ENCODE assay signal across 1 cellular context in genomic region chr1:209827384-209828261, GRCh38.
TF ChIP-seq lines count a peak whose summit lies in the region.

Gene UTP25, plus strand, starts transcription at chr1:209827972. Its CDS starts 92 bp downstream, at chr1:209828064.

TF ChIP-seq in HepG2, 621 proteins besides CTCF, POLR2A, EP300 and RAD21 (continued from another document and continues in another):
- no peak for TF ChIP-seq BCL3 (CRISPR knock-in tag; IDR thresholded peaks at IDR 0.05)
- TF ChIP-seq HOXD1 (CRISPR knock-in tag; IDR thresholded peaks at IDR 0.05) = 0 out of 2 replicates have a peak, but pooled peaks have one; percentile 35
- no peak for TF ChIP-seq ONECUT2 (CRISPR knock-in tag; IDR thresholded peaks at IDR 0.05)
- TF ChIP-seq PHF21A (CRISPR knock-in tag; IDR thresholded peaks at IDR 0.05) = no peak
- TF ChIP-seq ZBTB7B (CRISPR knock-in tag; IDR thresholded peaks at IDR 0.05) = no peak
- TF ChIP-seq BCL6 (CRISPR knock-in tag; IDR thresholded peaks at IDR 0.05) = no peak; the same call in 1 of the 2 replicates
- TF ChIP-seq RNF2 (conservative IDR thresholded peaks at IDR 0.05; ENCODE audit: low read depth) = peak; percentile 90
- no peak for TF ChIP-seq RELA (CRISPR knock-in tag; IDR thresholded peaks at IDR 0.05)
- no peak for TF ChIP-seq ZBTB21 (CRISPR knock-in tag; IDR thresholded peaks at IDR 0.05)
- TF ChIP-seq ZNF597 (CRISPR knock-in tag; IDR thresholded peaks at IDR 0.05) = no peak
- no peak for TF ChIP-seq ATF5 (CRISPR knock-in tag; IDR thresholded peaks at IDR 0.05; ENCODE audit: low read depth)
- TF ChIP-seq TEAD2 (CRISPR knock-in tag; IDR thresholded peaks at IDR 0.05) = no peak
- TF ChIP-seq ZNF574 (CRISPR knock-in tag; IDR thresholded peaks at IDR 0.05) = peak; percentile 89
- TF ChIP-seq ZNF33A (CRISPR knock-in tag; IDR thresholded peaks at IDR 0.05; ENCODE audit: borderline replicate concordance) = no peak
- TF ChIP-seq ZKSCAN8 (CRISPR knock-in tag; IDR thresholded peaks at IDR 0.05; ENCODE audit: borderline replicate concordance) = no peak
- 0 out of 4 replicates have a peak, but pooled peaks of 1 of the 2 experiments have one; percentile 12 for TF ChIP-seq MAFK (conservative IDR thresholded peaks at IDR 0.05 in 1 of 2, IDR thresholded peaks at IDR 0.05 in 1 of 2; ENCODE audit: low read length in 2 of 2)
- no peak for TF ChIP-seq ZNF576 (CRISPR knock-in tag; IDR thresholded peaks at IDR 0.05)
- 0 out of 2 replicates have a peak, but pooled peaks have one; percentile 40 for TF ChIP-seq BRCA1 (CRISPR knock-in tag; IDR thresholded peaks at IDR 0.05)
- no peak for TF ChIP-seq ETV6 (CRISPR knock-in tag; conservative IDR thresholded peaks at IDR 0.05)
- TF ChIP-seq FOXA1 (IDR thresholded peaks at IDR 0.05) = no peak
- TF ChIP-seq FOXA1 (CRISPR knock-in tag; IDR thresholded peaks at IDR 0.05) = peak; percentile 62
- TF ChIP-seq BRF2 (CRISPR knock-in tag; IDR thresholded peaks at IDR 0.05) = no peak
- TF ChIP-seq KLF11 (CRISPR knock-in tag; IDR thresholded peaks at IDR 0.05) = peak; percentile 73; the same call in 1 of the 2 replicates
- no peak for TF ChIP-seq IKZF1 (IDR thresholded peaks at IDR 0.05)
- TF ChIP-seq ZFP37 (CRISPR knock-in tag; IDR thresholded peaks at IDR 0.05; ENCODE audit: borderline replicate concordance) = 0 out of 2 replicates have a peak, but pooled peaks have one; percentile 29
- TF ChIP-seq FOSL1 (CRISPR knock-in tag; IDR thresholded peaks at IDR 0.05; ENCODE audit: borderline replicate concordance) = no peak
- TF ChIP-seq HOMEZ (CRISPR knock-in tag; IDR thresholded peaks at IDR 0.05; ENCODE audit: low read depth) = peak; percentile 83; the same call in 1 of the 2 replicates
- no peak for TF ChIP-seq THAP7 (CRISPR knock-in tag; IDR thresholded peaks at IDR 0.05)
- TF ChIP-seq XBP1 (CRISPR knock-in tag; IDR thresholded peaks at IDR 0.05) = no peak
- no peak for TF ChIP-seq GPN1 (CRISPR knock-in tag; IDR thresholded peaks at IDR 0.05; ENCODE audit: borderline replicate concordance)
- no peak for TF ChIP-seq TCF12 (IDR thresholded peaks at IDR 0.05)
- TF ChIP-seq TCF12 (CRISPR knock-in tag; IDR thresholded peaks at IDR 0.05) = no peak
- no peak; the same call in 1 of the 2 replicates for TF ChIP-seq ZSCAN25 (CRISPR knock-in tag; IDR thresholded peaks at IDR 0.05)
- no peak for TF ChIP-seq PTBP1 (IDR thresholded peaks at IDR 0.05; ENCODE audit: low read depth, low read length, poor library complexity, severe bottlenecking)
- no peak for TF ChIP-seq ZNF777 (CRISPR knock-in tag; IDR thresholded peaks at IDR 0.05)
- TF ChIP-seq PPARG (CRISPR knock-in tag; conservative IDR thresholded peaks at IDR 0.05) = 0 out of 2 replicates have a peak, but pooled peaks have one; percentile 54
- peak; percentile 92 for TF ChIP-seq ZNF687 (CRISPR knock-in tag; IDR thresholded peaks at IDR 0.05)
- TF ChIP-seq TERF1 (CRISPR knock-in tag; IDR thresholded peaks at IDR 0.05) = no peak
- TF ChIP-seq ZNF766 (CRISPR knock-in tag; IDR thresholded peaks at IDR 0.05; ENCODE audit: borderline replicate concordance) = no peak
- TF ChIP-seq ZNF839 (CRISPR knock-in tag; IDR thresholded peaks at IDR 0.05; ENCODE audit: borderline replicate concordance) = no peak
- no peak for TF ChIP-seq FLYWCH1 (CRISPR knock-in tag; IDR thresholded peaks at IDR 0.05)
- TF ChIP-seq ARNT (IDR thresholded peaks at IDR 0.05) = no peak
- TF ChIP-seq ZNF639 (CRISPR knock-in tag; conservative IDR thresholded peaks at IDR 0.05) = peak; percentile 83
- TF ChIP-seq MBNL3 (CRISPR knock-in tag; conservative IDR thresholded peaks at IDR 0.05) = no peak
- TF ChIP-seq JUN (CRISPR knock-in tag; IDR thresholded peaks at IDR 0.05) = no peak
- TF ChIP-seq MYNN (CRISPR knock-in tag; IDR thresholded peaks at IDR 0.05; ENCODE audit: low read depth) = no peak
- TF ChIP-seq TRIM22 (IDR thresholded peaks at IDR 0.05) = no peak
- no peak for TF ChIP-seq ZSCAN29 (CRISPR knock-in tag; conservative IDR thresholded peaks at IDR 0.05)
